Comparison of ENCODE assay signal across 11 cellular contexts in the genomic region with DNA sequence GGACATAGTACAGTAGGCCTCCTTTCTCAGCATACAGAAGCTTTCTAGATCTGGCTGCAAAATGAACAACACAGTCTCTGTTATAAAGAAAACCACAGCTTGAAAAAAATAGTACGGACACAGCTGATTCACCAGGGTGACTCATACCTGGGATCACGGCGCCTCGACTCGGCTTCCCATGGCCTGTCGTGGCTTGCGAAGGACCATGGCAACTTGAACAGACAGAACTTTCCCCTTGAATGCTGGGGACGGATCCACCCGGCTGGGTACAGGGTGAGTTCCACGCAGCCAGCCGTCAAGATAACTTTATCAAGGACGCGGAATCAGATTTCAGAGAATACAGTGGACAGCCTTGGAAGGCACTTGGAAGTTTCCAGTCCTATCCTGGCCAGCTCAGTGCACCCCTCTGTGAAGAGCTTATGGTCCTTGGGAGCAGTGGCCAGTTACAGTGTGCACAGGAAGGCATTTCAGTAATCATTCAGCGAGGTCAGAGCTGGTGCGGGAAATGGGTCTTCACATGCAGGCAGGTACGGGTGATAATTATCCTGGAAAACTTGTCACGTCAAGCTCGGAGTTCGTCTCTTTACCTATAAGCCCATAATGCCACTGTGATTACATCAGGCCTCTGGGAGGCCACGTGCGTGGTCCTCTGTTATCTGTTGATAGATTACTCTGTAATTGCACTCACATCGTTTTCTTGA. TPM values are rescaled to one million over a fixed set of nuclear protein-coding genes. Genes with fewer than 3 reads are reported as not detected.
DNase-seq lines count a peak whose midpoint lies in the region; ATAC-seq, FAIRE-seq and TF ChIP-seq lines count a peak whose summit lies in the region.
"Had no signal": no experiment of that assay in that cellular context is flagged by ENCODE, and none has a peak within 500 bp of the region (broad histone marks: within the 10 kb centered on the region; RNA-seq: fewer than 3 reads in every experiment).

No MANE protein-coding gene starts in this region.

- no peak for FAIRE-seq in A549 (lab: Jason Lieb, UNC)

- no peak overlapping the region for H3K56ac ChIP-seq in mesendoderm (ENCODE audit: low read length)

- H2BK120ac ChIP-seq in mesendoderm (ENCODE audit: low read depth, low read length), result no peak overlapping the region

- no peak for TF ChIP-seq CTCF in A549 (IDR thresholded peaks at IDR 0.05)

- H3K9me3 ChIP-seq in A549 (no peaks in the 10 kb centered on the region), adipocyte (ENCODE audit: control insufficient read depth, low read length) (no peaks in the 10 kb centered on the region)
- H3K9me3 ChIP-seq: psoas muscle had no signal

- no peak overlapping the region for H3K9ac ChIP-seq in adipocyte (ENCODE audit: low read length)
- no peak overlapping the region for H3K9ac ChIP-seq in mesendoderm (ENCODE audit: low read length)

- no peak for TF ChIP-seq EP300 in A549 (IDR thresholded peaks at IDR 0.05)

- H3K27ac ChIP-seq in A549 (peak overlapping the region in 1 of 2 experiments; percentile 36; a peak in 2 of 6 replicates), mesendoderm (ENCODE audit: low read depth, low read length) (no peak overlapping the region)
- H3K27ac ChIP-seq: psoas muscle had no signal

- H2BK5ac ChIP-seq in mesendoderm (ENCODE audit: low read length), result no peak overlapping the region

- H3K79me2 ChIP-seq in mesendoderm (ENCODE audit: control insufficient read depth, insufficient read depth, low read length), result no peaks in the 10 kb centered on the region

- POLR2A ChIA-PET in A549 (lab: Yijun Ruan, JAX), result no interaction called here

- H4K5ac ChIP-seq in mesendoderm (ENCODE audit: low read length), result no peak overlapping the region

- H3K4me1 ChIP-seq in A549 (peaks cover 9% of the 10 kb centered on the region; the same call in 2 of the 3 replicates), adipocyte (ENCODE audit: control insufficient read depth, insufficient read depth, low read length) (peaks cover 14% of the 10 kb centered on the region), mesendoderm (ENCODE audit: control insufficient read depth, low read depth, low read length) (no peaks in the 10 kb centered on the region)
- H3K4me1 ChIP-seq: psoas muscle had no signal

- no peak overlapping the region for H4K8ac ChIP-seq in mesendoderm (ENCODE audit: low read depth, low read length)

- no peak overlapping the region for H3K4me3 ChIP-seq in A549
- H3K4me3 ChIP-seq in adipocyte (ENCODE audit: low read length), result no peak overlapping the region
- no peak overlapping the region for H3K4me3 ChIP-seq in mesendoderm (ENCODE audit: low read length)
- H3K4me3 ChIP-seq: psoas muscle had no signal

- H3K4me2 ChIP-seq in A549, result peak overlapping the region; percentile 21; the same call in 1 of the 3 replicates
- no peak overlapping the region for H3K4me2 ChIP-seq in mesendoderm (ENCODE audit: low read length)

- H3K23ac ChIP-seq in mesendoderm (ENCODE audit: low read length), result no peak overlapping the region

- H2AK5ac ChIP-seq in mesendoderm (ENCODE audit: low read length), result no peak overlapping the region

- H2BK15ac ChIP-seq in mesendoderm (replicated peaks; ENCODE audit: low read depth), result no peak overlapping the region

- no peak for TF ChIP-seq POLR2A in A549 (IDR thresholded peaks at IDR 0.05; ENCODE audit: low read length)

- H3K36me3 ChIP-seq in adipocyte (ENCODE audit: control insufficient read depth, insufficient read depth, low read length, severe bottlenecking) (no peaks in the 10 kb centered on the region), mesendoderm (ENCODE audit: control insufficient read depth, insufficient read depth, low read length) (no peaks in the 10 kb centered on the region)

- no peaks in the 10 kb centered on the region for H3K27me3 ChIP-seq in adipocyte (replicated peaks; ENCODE audit: control insufficient read depth, insufficient read depth, low read length)
- H3K27me3 ChIP-seq in mesendoderm (ENCODE audit: insufficient read depth, low read length, poor library complexity), result no peaks in the 10 kb centered on the region

- H3K79me1 ChIP-seq in mesendoderm (ENCODE audit: low read length), result no peaks in the 10 kb centered on the region

- CTCF ChIA-PET in A549 (lab: Yijun Ruan, JAX), result interaction anchor here (0.8 to 1.1 kb wide), 2 partner anchors 12 to 18 kb away, joined by 3 read pairs; no protein-coding TSS in a partner anchor

- 54% methylated on average over 22 of the region's 22 CpGs for WGBS in A549 (ENCODE audit: missing lambda C conversion rate)
- WGBS in mesendoderm (ENCODE audit: extremely low coverage, insufficient coverage, low lambda C conversion rate), result no CpG with 5 or more reads among the region's 22 CpGs

- no peak overlapping the region for H3K4ac ChIP-seq in mesendoderm (ENCODE audit: low read depth, low read length)

- no peak for TF ChIP-seq RAD21 in A549 (conservative IDR thresholded peaks at IDR 0.05 in 1 of 2, IDR thresholded peaks at IDR 0.05 in 1 of 2)

- no peak overlapping the region for H3K18ac ChIP-seq in mesendoderm (ENCODE audit: low read length)

- peak; percentile 29 to 46 for DNase-seq in A549 (ENCODE audit: low read depth in 1 of 2, low spot score in 1 of 2)
- DNase-seq in HT1080 (ENCODE audit: low read depth), result peak; percentile 95
- DNase-seq in adipocyte (ENCODE audit: low read depth), result peak; percentile 16
- DNase-seq in islet precursor cell, result peak; percentile 92
- no peak for DNase-seq in T-helper 9 cell
- DNase-seq in SK-N-DZ (ENCODE audit: low spot score), result no peak
- no peak for DNase-seq in mesendoderm
- DNase-seq: activated CD4-positive, alpha-beta T cell treated with anti-CD3 and anti-CD28 coated beads, Interleukin-2, amount 10 ng/mL, durations not matched to agents 24 days and 14 days had no signal

- ATAC-seq in A549 (peak; percentile 84 to 86), GM21528 (IDR thresholded peaks at IDR 0.05; ENCODE audit: low FRiP score, unreplicated experiment) (no peak)

TF ChIP-seq in A549, 52 proteins besides CTCF, POLR2A, EP300 and RAD21:
- TF ChIP-seq ZSCAN20 (CRISPR knock-in tag; IDR thresholded peaks at IDR 0.05), result no peak
- no peak for TF ChIP-seq GATA3 (IDR thresholded peaks at IDR 0.05; ENCODE audit: borderline replicate concordance)
- TF ChIP-seq FOSL2 (IDR thresholded peaks at IDR 0.05), result peak; percentile 69
- peak; percentile 76 for TF ChIP-seq FOSL2 (CRISPR knock-in tag; IDR thresholded peaks at IDR 0.05)
- TF ChIP-seq, protein P1, sequence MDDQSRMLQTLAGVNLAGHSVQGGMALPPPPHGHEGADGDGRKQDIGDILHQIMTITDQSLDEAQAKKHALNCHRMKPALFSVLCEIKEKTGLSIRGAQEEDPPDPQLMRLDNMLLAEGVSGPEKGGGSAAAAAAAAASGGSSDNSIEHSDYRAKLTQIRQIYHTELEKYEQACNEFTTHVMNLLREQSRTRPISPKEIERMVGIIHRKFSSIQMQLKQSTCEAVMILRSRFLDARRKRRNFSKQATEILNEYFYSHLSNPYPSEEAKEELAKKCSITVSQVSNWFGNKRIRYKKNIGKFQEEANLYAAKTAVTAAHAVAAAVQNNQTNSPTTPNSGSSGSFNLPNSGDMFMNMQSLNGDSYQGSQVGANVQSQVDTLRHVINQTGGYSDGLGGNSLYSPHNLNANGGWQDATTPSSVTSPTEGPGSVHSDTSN (IDR thresholded peaks at IDR 0.05), result 0 out of 2 replicates have a peak, but pooled peaks have one; percentile 48
- TF ChIP-seq, protein P2, sequence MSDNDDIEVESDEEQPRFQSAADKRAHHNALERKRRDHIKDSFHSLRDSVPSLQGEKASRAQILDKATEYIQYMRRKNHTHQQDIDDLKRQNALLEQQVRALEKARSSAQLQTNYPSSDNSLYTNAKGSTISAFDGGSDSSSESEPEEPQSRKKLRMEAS (IDR thresholded peaks at IDR 0.05), result peak; percentile 50; the same call in 1 of the 2 replicates
- TF ChIP-seq, protein P3, sequence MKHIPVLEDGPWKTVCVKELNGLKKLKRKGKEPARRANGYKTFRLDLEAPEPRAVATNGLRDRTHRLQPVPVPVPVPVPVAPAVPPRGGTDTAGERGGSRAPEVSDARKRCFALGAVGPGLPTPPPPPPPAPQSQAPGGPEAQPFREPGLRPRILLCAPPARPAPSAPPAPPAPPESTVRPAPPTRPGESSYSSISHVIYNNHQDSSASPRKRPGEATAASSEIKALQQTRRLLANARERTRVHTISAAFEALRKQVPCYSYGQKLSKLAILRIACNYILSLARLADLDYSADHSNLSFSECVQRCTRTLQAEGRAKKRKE (CRISPR knock-in tag; IDR thresholded peaks at IDR 0.05; ENCODE audit: low read depth), result no peak
- TF ChIP-seq EHF (CRISPR knock-in tag; IDR thresholded peaks at IDR 0.05), result no peak
- no peak for TF ChIP-seq CHD4 (IDR thresholded peaks at IDR 0.05; ENCODE audit: borderline replicate concordance)
- no peak for TF ChIP-seq ZC3H11A (IDR thresholded peaks at IDR 0.05)
- TF ChIP-seq JUNB (IDR thresholded peaks at IDR 0.05), result peak; percentile 61; the same call in 1 of the 2 replicates

RNA-seq across cellular contexts. Expression of a gene that starts 57.9 kb away (rescaled TPM):
- polyA plus RNA-seq in A549 (2011; rRNA removed) (0.37 and 0.41 TPM in 2 replicates), A549 (2017; fragmentation: RNase III; extraction: RNeasy Plus Mini Kit Qiagen cat#74134 plus additional on column Dnase treatment) (0.12 to 0.22 TPM (median 0.14 TPM) in 3 replicates)
- 0.45 and 0.66 TPM in 2 replicates for polyA plus RNA-seq in A549 (2012; cell fraction: cytosol; rRNA removed)
- 0.44 and 0.62 TPM in 2 replicates for polyA plus RNA-seq in A549 (2012; cell fraction: nucleus; rRNA removed)
- polyA minus RNA-seq in A549 (2011; rRNA and poly(A)+ RNA removed), result 0.33 and 0.34 TPM in 2 replicates
- total RNA-seq in HT1080 (2014; rRNA removed; shearing (Covaris generic)), result not detected in 2 replicates
- polyA plus RNA-seq in HT1080 (2015; cell fraction: cytosol; rRNA removed), result 0.12 and 0.18 TPM in 2 replicates
- 0.23 and 0.42 TPM in 2 replicates for polyA plus RNA-seq in HT1080 (2015; cell fraction: nucleus; rRNA removed)
- not detected in 2 replicates for polyA plus RNA-seq in SK-N-DZ (2014; cell fraction: cytosol; rRNA removed)
- not detected in 2 replicates for polyA plus RNA-seq in SK-N-DZ (2014; cell fraction: nucleus; rRNA removed)
- polyA plus RNA-seq in mesendoderm (2013, experiment 1 of 2), result 0.37 TPM
- 0.39 TPM for polyA plus RNA-seq in mesendoderm (2013, experiment 2 of 2)
- polyA plus RNA-seq: IgD-negative memory B cell had no signal

Comparison
In these comparisons a context has a peak if more than half of its experiments do, and no peak if none do; other contexts are left out.
1. DNase-seq: peak in A549 (2 of 2), HT1080 (single experiment), adipocyte (single experiment) and islet precursor cell (single experiment); none in T-helper 9 cell (single experiment), SK-N-DZ (single experiment) and mesendoderm (single experiment).